31 cellular contexts compared by ENCODE assay signal in genomic region chr7:31249671-31250070, GRCh38.
"Had no signal": no experiment of that assay in that cellular context is flagged by ENCODE, and none has a peak within 500 bp of the region (broad histone marks: within the 10 kb centered on the region; RNA-seq: fewer than 3 reads in every experiment).

No MANE protein-coding gene starts in this region.

- ATAC-seq: activated CD4-positive, CD25-positive, alpha-beta regulatory T cell treated with anti-CD3 and anti-CD28 coated beads, Interleukin-2, amount 50 U/mL, for 24 hours; esophagus mucosa; foreskin keratinocyte; left cardiac atrium; pancreas; psoas muscle had no signal

- H3K4me3 Mint-ChIP-seq: activated CD4-positive, alpha-beta memory T cell treated with anti-CD3 and anti-CD28 coated beads for 36 hours; activated naive CD4-positive, alpha-beta T cell treated with anti-CD3 and anti-CD28 coated beads, Interleukin-2, amount 10 ng/mL, durations not matched to agents 7 days and 5 days; activated naive CD8-positive, alpha-beta T cell treated with anti-CD3 and anti-CD28 coated beads, Interleukin-2, amount 10 ng/mL, durations not matched to agents 7 days and 5 days; activated T-helper 1 cell treated with anti-CD3 and anti-CD28 coated beads, Interleukin-12 subunit alpha, Interleukin-12 subunit beta, Interleukin-2, Interleukin-4 antibody, amounts not matched to agents 30 ng/mL and 10 ng/mL and 1 ng/mL, durations not matched to agents 14 hours and 24 hours and 36 hours; brain; mesothelial cell of epicardium; naive B cell; nephron progenitor cell; T-helper 1 cell treated with Interleukin-12 subunit alpha and Interleukin-12 subunit beta and Interleukin-4 antibody, amounts not matched to agents 30 μg/mL and 1 μg/mL, for 36 hours had no signal

- DNase-seq: activated CD4-positive, alpha-beta memory T cell treated with anti-CD3 and anti-CD28 coated beads for 36 hours; activated CD4-positive, alpha-beta T cell treated with anti-CD3 and anti-CD28 coated beads for 48 hours; activated CD8-positive, alpha-beta memory T cell treated with anti-CD3 and anti-CD28 coated beads, Interleukin-2, amount 50 U/mL, for 4 hours; activated effector memory CD4-positive, alpha-beta T cell treated with anti-CD3 and anti-CD28 coated beads, Interleukin-2, amount 50 U/mL, for 16 hours; activated naive CD4-positive, alpha-beta T cell treated with anti-CD3 and anti-CD28 coated beads, Interleukin-2, amount 10 ng/mL, durations not matched to agents 7 days and 5 days; activated naive CD8-positive, alpha-beta T cell treated with anti-CD3 and anti-CD28 coated beads, Interleukin-2, amount 10 ng/mL, durations not matched to agents 7 days and 5 days; activated T-cell treated with anti-CD3 and anti-CD28 coated beads, Interleukin-2, amount 50 U/mL, for 1 hour; cortex of kidney; foreskin keratinocyte; islet precursor cell; left cardiac atrium; mammary epithelial cell; naive B cell; nephron progenitor cell; pancreas; psoas muscle; stimulated activated CD4-positive, alpha-beta T cell treated with anti-CD3 and anti-CD28 coated beads, Interleukin-1b, Interleukin-23, amount 100 ng/mL, for 48 hours; stimulated activated naive CD4-positive, alpha-beta T cell; SW 1271; T-helper 9 cell had no signal

- H3K9me3 ChIP-seq: ascending aorta, pancreas, psoas muscle, tibial nerve had no signal

- H3K27ac ChIP-seq: ascending aorta, cardiac muscle cell, foreskin keratinocyte, pancreas, psoas muscle, tibial nerve, VCaP had no signal

- H3K4me3 ChIP-seq: ascending aorta, cardiac muscle cell, pancreas, psoas muscle, smooth muscle cell, tibial nerve had no signal

- H3K9me3 Mint-ChIP-seq: activated CD4-positive, alpha-beta memory T cell treated with anti-CD3 and anti-CD28 coated beads for 36 hours; activated naive CD4-positive, alpha-beta T cell treated with anti-CD3 and anti-CD28 coated beads, Interleukin-2, amount 10 ng/mL, durations not matched to agents 7 days and 5 days; activated naive CD8-positive, alpha-beta T cell treated with anti-CD3 and anti-CD28 coated beads, Interleukin-2, amount 10 ng/mL, durations not matched to agents 7 days and 5 days; activated T-helper 1 cell treated with anti-CD3 and anti-CD28 coated beads, Interleukin-12 subunit alpha, Interleukin-12 subunit beta, Interleukin-2, Interleukin-4 antibody, amounts not matched to agents 30 ng/mL and 10 ng/mL and 1 ng/mL, durations not matched to agents 14 hours and 24 hours and 36 hours; mesothelial cell of epicardium; nephron progenitor cell; T-helper 1 cell treated with Interleukin-12 subunit alpha and Interleukin-12 subunit beta and Interleukin-4 antibody, amounts not matched to agents 30 μg/mL and 1 μg/mL, for 36 hours had no signal

- H3K4me1 ChIP-seq: ascending aorta, pancreas, psoas muscle, tibial nerve had no signal

- H3K36me3 ChIP-seq: ascending aorta, cardiac muscle cell, pancreas, tibial nerve had no signal

- H3K36me3 Mint-ChIP-seq: activated CD4-positive, alpha-beta memory T cell treated with anti-CD3 and anti-CD28 coated beads for 36 hours; activated naive CD4-positive, alpha-beta T cell treated with anti-CD3 and anti-CD28 coated beads, Interleukin-2, amount 10 ng/mL, durations not matched to agents 7 days and 5 days; activated naive CD8-positive, alpha-beta T cell treated with anti-CD3 and anti-CD28 coated beads, Interleukin-2, amount 10 ng/mL, durations not matched to agents 7 days and 5 days; brain; mesothelial cell of epicardium; naive B cell had no signal

- H3K4me1 Mint-ChIP-seq: activated naive CD4-positive, alpha-beta T cell treated with anti-CD3 and anti-CD28 coated beads, Interleukin-2, amount 10 ng/mL, durations not matched to agents 7 days and 5 days; activated naive CD8-positive, alpha-beta T cell treated with anti-CD3 and anti-CD28 coated beads, Interleukin-2, amount 10 ng/mL, durations not matched to agents 7 days and 5 days; naive B cell; nephron progenitor cell had no signal

- H3K27ac Mint-ChIP-seq: activated CD4-positive, alpha-beta memory T cell treated with anti-CD3 and anti-CD28 coated beads for 36 hours; activated naive CD4-positive, alpha-beta T cell treated with anti-CD3 and anti-CD28 coated beads, Interleukin-2, amount 10 ng/mL, durations not matched to agents 7 days and 5 days; activated naive CD8-positive, alpha-beta T cell treated with anti-CD3 and anti-CD28 coated beads, Interleukin-2, amount 10 ng/mL, durations not matched to agents 7 days and 5 days; activated T-helper 1 cell treated with anti-CD3 and anti-CD28 coated beads, Interleukin-12 subunit alpha, Interleukin-12 subunit beta, Interleukin-2, Interleukin-4 antibody, amounts not matched to agents 30 ng/mL and 10 ng/mL and 1 ng/mL, durations not matched to agents 14 hours and 24 hours and 36 hours; mesothelial cell of epicardium; naive B cell; nephron progenitor cell; T-helper 1 cell treated with Interleukin-12 subunit alpha and Interleukin-12 subunit beta and Interleukin-4 antibody, amounts not matched to agents 30 μg/mL and 1 μg/mL, for 36 hours had no signal

- H3K27me3 Mint-ChIP-seq: activated CD4-positive, alpha-beta memory T cell treated with anti-CD3 and anti-CD28 coated beads for 36 hours; activated naive CD4-positive, alpha-beta T cell treated with anti-CD3 and anti-CD28 coated beads, Interleukin-2, amount 10 ng/mL, durations not matched to agents 7 days and 5 days had no signal

- H3K27me3 ChIP-seq: ascending aorta, tibial nerve had no signal
